In the genomic region with DNA sequence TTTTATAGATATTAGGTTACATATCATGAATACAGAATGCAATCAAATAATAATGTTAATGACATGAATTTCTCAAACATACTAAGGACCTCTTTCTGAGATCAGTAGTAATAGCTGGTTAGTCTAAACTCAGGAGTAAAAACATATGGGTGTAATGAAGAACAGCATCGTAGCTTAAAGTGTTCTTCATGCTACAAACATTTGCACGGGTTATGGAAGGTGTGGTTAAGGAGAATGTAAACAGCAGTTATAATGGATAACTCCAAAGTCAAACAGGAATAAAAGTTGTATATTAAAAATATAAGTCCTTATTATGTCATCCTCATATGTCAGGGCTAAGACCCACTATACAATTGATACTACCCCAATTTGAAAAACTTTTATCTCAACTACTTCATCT, we compare ENCODE assay signal across 23 cellular contexts.
DNase-seq lines count a peak whose midpoint lies in the region; ATAC-seq lines count a peak whose summit lies in the region.
"Had no signal": no experiment of that assay in that cellular context is flagged by ENCODE, and none has a peak within 500 bp of the region (broad histone marks: within the 10 kb centered on the region; RNA-seq: fewer than 3 reads in every experiment).

No MANE protein-coding gene starts in this region.

- DNase-seq in adipocyte (ENCODE audit: low read depth) (peak; percentile 18), fibroblast of peridontal ligament (ENCODE audit: extremely low read depth) (peak; percentile 51), left colon (no peak)
- DNase-seq: 8988T; ACHN; BE2C; C1 segment of cervical spinal cord; CD4-positive, alpha-beta memory T cell; CD4-positive, CD25-positive, alpha-beta regulatory T cell; CD8-positive, alpha-beta memory T cell; COR-L47; DMS 273 treated with DMSO at 0.1 percent for 48 hours; DMS153; DMS53; DMS79; DND-41; EL; GDM1 had no signal

- H3K27me3 ChIP-seq in adipocyte (replicated peaks; ENCODE audit: control insufficient read depth, insufficient read depth, low read length) = no peaks in the 10 kb centered on the region
- H3K27me3 ChIP-seq: BE2C, BLaER1 had no signal

- H3K36me3 ChIP-seq in adipocyte (ENCODE audit: control insufficient read depth, insufficient read depth, low read length, severe bottlenecking) = peaks cover 95% of the 10 kb centered on the region

- intact Hi-C loops in left colon (cut with DNase I, micrococcal nuclease) = no loop called here

- no peak overlapping the region for H3K4me3 ChIP-seq in adipocyte (ENCODE audit: low read length)
- H3K4me3 ChIP-seq: BLaER1, GM12878 had no signal

- ATAC-seq in left colon = peak; percentile 50
- ATAC-seq in HG03095 (IDR thresholded peaks at IDR 0.05; ENCODE audit: unreplicated experiment) = no peak
- ATAC-seq in HG02884 (IDR thresholded peaks at IDR 0.05; ENCODE audit: unreplicated experiment) = no peak
- ATAC-seq in GM21528 (IDR thresholded peaks at IDR 0.05; ENCODE audit: low FRiP score, unreplicated experiment) = no peak
- ATAC-seq: GM12878 had no signal

- no peaks in the 10 kb centered on the region for H3K9me3 ChIP-seq in adipocyte (ENCODE audit: control insufficient read depth, low read length)
- H3K9me3 ChIP-seq: BE2C, BLaER1 had no signal

- peaks cover 9% of the 10 kb centered on the region for H3K4me1 ChIP-seq in adipocyte (ENCODE audit: control insufficient read depth, insufficient read depth, low read length)
- H3K4me1 ChIP-seq: BE2C, BLaER1 had no signal

- no peak overlapping the region for H3K9ac ChIP-seq in adipocyte (ENCODE audit: low read length)
- H3K9ac ChIP-seq: BLaER1 had no signal

Comparison
In these comparisons a context has a peak if more than half of its experiments do, and no peak if none do; other contexts are left out.
1. DNase-seq: peak in adipocyte (single experiment) and fibroblast of peridontal ligament (single experiment); none in left colon (0 of 2).